ENCODE assay signal across 1 cellular context in the genomic region with DNA sequence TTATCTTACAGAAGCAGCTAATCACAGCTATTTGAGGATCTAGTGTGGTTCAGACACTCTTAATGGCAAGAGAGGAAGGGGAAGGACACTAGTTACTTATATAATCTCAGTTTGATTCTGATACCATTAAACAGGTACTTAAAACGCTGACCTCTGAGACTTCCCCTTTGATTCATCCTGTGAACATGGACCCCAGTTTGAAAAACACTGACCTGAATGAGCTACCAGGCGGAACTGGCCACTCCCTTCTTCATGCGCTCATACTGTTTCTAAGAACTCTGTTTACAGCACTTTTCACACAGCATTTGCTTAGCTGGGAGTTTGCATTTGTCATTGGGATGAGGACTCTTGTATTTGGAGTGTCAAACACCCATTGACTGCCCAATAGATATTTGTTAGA.
TF ChIP-seq lines count a peak whose summit lies in the region.

No MANE protein-coding gene starts in this region.

TF ChIP-seq in SK-N-SH treated with all-trans-retinoic acid at 6 μM for 48 hours, 23 proteins besides CTCF, POLR2A, EP300 and RAD21 (continued from another document):
- TF ChIP-seq, protein P1, sequence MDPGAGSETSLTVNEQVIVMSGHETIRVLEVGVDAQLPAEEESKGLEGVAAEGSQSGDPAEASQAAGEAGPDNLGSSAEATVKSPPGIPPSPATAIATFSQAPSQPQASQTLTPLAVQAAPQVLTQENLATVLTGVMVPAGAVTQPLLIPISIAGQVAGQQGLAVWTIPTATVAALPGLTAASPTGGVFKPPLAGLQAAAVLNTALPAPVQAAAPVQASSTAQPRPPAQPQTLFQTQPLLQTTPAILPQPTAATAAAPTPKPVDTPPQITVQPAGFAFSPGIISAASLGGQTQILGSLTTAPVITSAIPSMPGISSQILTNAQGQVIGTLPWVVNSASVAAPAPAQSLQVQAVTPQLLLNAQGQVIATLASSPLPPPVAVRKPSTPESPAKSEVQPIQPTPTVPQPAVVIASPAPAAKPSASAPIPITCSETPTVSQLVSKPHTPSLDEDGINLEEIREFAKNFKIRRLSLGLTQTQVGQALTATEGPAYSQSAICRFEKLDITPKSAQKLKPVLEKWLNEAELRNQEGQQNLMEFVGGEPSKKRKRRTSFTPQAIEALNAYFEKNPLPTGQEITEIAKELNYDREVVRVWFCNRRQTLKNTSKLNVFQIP (CRISPR knock-in tag; IDR thresholded peaks at IDR 0.05; ENCODE audit: borderline replicate concordance, low read depth), result no peak
- no peak for TF ChIP-seq ZFP3 (CRISPR knock-in tag; IDR thresholded peaks at IDR 0.05)
- no peak for TF ChIP-seq ZNF70 (CRISPR knock-in tag; IDR thresholded peaks at IDR 0.05)
